Comparison of ENCODE assay signal across 1 cellular context in the genomic region with DNA sequence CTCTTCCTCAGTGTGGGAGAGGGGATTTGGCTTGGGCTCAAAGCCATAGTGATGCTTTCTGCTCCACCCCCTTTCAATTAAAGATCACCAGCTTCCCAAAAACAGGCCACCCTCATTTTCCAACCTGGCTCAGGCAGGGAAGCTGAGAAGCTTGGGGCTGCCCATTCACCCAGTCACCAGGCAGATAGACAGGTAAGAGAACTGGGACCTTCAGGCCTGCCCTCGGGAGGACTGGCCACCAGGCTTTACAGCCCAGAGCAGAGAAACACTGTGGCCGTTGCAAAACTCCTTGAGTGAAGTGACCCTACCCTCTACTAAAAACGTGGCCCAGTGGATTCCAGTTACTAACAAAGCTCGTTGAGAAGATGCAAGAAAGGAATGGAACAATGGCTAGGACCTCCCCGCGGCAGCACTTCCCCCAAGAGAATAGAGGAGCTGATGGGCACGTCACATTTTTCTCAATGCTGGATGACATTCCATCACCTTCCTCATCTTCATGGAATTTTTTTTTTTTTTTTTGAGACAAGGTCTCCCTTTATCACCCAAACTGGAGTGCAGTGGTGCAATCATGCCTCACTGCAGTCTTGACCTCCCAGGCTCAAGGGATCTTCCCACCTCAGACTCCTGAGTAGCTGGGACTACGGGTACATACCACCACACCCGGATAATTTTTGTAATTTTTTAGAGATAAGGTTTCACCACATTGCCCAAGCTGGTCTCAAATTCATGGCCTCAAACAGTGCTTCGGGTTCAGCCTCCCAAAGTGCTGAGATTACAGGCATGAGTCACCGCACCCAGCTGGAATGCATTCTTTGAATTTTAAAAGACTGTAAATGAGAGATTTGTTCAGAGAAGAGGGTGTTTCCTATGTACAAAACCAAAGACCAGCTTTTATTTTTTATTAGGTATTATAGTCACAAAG.
TF ChIP-seq lines count a peak whose summit lies in the region.

No MANE protein-coding gene starts in this region.

TF ChIP-seq in HEK293, 187 proteins besides CTCF, POLR2A, EP300 and RAD21 (continued from another document and continues in another):
- TF ChIP-seq, protein P1, sequence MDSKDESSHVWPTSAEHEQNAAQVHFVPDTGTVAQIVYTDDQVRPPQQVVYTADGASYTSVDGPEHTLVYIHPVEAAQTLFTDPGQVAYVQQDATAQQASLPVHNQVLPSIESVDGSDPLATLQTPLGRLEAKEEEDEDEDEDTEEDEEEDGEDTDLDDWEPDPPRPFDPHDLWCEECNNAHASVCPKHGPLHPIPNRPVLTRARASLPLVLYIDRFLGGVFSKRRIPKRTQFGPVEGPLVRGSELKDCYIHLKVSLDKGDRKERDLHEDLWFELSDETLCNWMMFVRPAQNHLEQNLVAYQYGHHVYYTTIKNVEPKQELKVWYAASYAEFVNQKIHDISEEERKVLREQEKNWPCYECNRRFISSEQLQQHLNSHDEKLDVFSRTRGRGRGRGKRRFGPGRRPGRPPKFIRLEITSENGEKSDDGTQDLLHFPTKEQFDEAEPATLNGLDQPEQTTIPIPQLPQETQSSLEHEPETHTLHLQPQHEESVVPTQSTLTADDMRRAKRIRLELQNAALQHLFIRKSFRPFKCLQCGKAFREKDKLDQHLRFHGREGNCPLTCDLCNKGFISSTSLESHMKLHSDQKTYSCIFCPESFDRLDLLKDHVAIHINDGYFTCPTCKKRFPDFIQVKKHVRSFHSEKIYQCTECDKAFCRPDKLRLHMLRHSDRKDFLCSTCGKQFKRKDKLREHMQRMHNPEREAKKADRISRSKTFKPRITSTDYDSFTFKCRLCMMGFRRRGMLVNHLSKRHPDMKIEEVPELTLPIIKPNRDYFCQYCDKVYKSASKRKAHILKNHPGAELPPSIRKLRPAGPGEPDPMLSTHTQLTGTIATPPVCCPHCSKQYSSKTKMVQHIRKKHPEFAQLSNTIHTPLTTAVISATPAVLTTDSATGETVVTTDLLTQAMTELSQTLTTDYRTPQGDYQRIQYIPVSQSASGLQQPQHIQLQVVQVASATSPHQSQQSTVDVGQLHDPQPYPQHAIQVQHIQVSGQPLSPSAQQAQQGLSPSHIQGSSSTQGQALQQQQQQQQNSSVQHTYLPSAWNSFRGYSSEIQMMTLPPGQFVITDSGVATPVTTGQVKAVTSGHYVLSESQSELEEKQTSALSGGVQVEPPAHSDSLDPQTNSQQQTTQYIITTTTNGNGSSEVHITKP (tag by site-specific recombination; IDR thresholded peaks at IDR 0.05): peak; percentile 59
- TF ChIP-seq, protein P2, sequence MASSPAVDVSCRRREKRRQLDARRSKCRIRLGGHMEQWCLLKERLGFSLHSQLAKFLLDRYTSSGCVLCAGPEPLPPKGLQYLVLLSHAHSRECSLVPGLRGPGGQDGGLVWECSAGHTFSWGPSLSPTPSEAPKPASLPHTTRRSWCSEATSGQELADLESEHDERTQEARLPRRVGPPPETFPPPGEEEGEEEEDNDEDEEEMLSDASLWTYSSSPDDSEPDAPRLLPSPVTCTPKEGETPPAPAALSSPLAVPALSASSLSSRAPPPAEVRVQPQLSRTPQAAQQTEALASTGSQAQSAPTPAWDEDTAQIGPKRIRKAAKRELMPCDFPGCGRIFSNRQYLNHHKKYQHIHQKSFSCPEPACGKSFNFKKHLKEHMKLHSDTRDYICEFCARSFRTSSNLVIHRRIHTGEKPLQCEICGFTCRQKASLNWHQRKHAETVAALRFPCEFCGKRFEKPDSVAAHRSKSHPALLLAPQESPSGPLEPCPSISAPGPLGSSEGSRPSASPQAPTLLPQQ (tag by site-specific recombination; IDR thresholded peaks at IDR 0.05): 0 out of 2 replicates have a peak, but pooled peaks have one; percentile 26
- TF ChIP-seq MYNN (tag by site-specific recombination; IDR thresholded peaks at IDR 0.05; ENCODE audit: borderline replicate concordance): no peak
- no peak for TF ChIP-seq ZNF184 (tag by site-specific recombination; IDR thresholded peaks at IDR 0.05)
- TF ChIP-seq ZBTB7A (tag by site-specific recombination; IDR thresholded peaks at IDR 0.05; ENCODE audit: low read depth): no peak
- TF ChIP-seq ZNF555 (tag by site-specific recombination; conservative IDR thresholded peaks at IDR 0.05): no peak
- no peak; the same call in none of the 2 replicates for TF ChIP-seq ZEB2 (tag by site-specific recombination; IDR thresholded peaks at IDR 0.05)
- TF ChIP-seq ZNF24 (tag by site-specific recombination; IDR thresholded peaks at IDR 0.05): no peak
- TF ChIP-seq ZNF140 (tag by site-specific recombination; IDR thresholded peaks at IDR 0.05): no peak
- TF ChIP-seq ZNF654 (tag by site-specific recombination; IDR thresholded peaks at IDR 0.05; ENCODE audit: low read depth): no peak
- peak; percentile 58; the same call in 1 of the 2 replicates for TF ChIP-seq INSM2 (tag by site-specific recombination; IDR thresholded peaks at IDR 0.05)
- TF ChIP-seq KLF10 (tag by site-specific recombination; IDR thresholded peaks at IDR 0.05): peak; percentile 57
- TF ChIP-seq HOXD13 (CRISPR knock-in tag; IDR thresholded peaks at IDR 0.05; ENCODE audit: borderline replicate concordance): no peak
- TF ChIP-seq FEZF1 (tag by site-specific recombination; IDR thresholded peaks at IDR 0.05): no peak
- no peak for TF ChIP-seq KLF9 (tag by site-specific recombination; IDR thresholded peaks at IDR 0.05; ENCODE audit: low read depth)
- TF ChIP-seq ZNF677 (tag by site-specific recombination; IDR thresholded peaks at IDR 0.05): no peak
- TF ChIP-seq ZNF596 (tag by site-specific recombination; IDR thresholded peaks at IDR 0.05): no peak
- TF ChIP-seq BCL11A (tag by site-specific recombination; IDR thresholded peaks at IDR 0.05; ENCODE audit: low read depth): no peak
- no peak for TF ChIP-seq PRDM1 (tag by site-specific recombination; IDR thresholded peaks at IDR 0.05)
- TF ChIP-seq ZNF561 (tag by site-specific recombination; IDR thresholded peaks at IDR 0.05; ENCODE audit: borderline replicate concordance): no peak
- TF ChIP-seq, protein P3, sequence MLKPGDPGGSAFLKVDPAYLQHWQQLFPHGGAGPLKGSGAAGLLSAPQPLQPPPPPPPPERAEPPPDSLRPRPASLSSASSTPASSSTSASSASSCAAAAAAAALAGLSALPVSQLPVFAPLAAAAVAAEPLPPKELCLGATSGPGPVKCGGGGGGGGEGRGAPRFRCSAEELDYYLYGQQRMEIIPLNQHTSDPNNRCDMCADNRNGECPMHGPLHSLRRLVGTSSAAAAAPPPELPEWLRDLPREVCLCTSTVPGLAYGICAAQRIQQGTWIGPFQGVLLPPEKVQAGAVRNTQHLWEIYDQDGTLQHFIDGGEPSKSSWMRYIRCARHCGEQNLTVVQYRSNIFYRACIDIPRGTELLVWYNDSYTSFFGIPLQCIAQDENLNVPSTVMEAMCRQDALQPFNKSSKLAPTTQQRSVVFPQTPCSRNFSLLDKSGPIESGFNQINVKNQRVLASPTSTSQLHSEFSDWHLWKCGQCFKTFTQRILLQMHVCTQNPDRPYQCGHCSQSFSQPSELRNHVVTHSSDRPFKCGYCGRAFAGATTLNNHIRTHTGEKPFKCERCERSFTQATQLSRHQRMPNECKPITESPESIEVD (tag by site-specific recombination; IDR thresholded peaks at IDR 0.05): 0 out of 2 replicates have a peak, but pooled peaks have one; percentile 26
- no peak for TF ChIP-seq YY1 (tag by site-specific recombination; IDR thresholded peaks at IDR 0.05)
- peak; percentile 61 for TF ChIP-seq ZNF660 (tag by site-specific recombination; IDR thresholded peaks at IDR 0.05)
- TF ChIP-seq ATF2 (tag by site-specific recombination; IDR thresholded peaks at IDR 0.05; ENCODE audit: low read depth): no peak
- no peak for TF ChIP-seq SP3 (tag by site-specific recombination; IDR thresholded peaks at IDR 0.05)
- TF ChIP-seq GLIS1 (tag by site-specific recombination; IDR thresholded peaks at IDR 0.05): peak; percentile 73
- no peak for TF ChIP-seq ZNF514 (tag by site-specific recombination; IDR thresholded peaks at IDR 0.05)
- TF ChIP-seq ZNF623 (tag by site-specific recombination; IDR thresholded peaks at IDR 0.05): no peak
- no peak for TF ChIP-seq ZNF416 (tag by site-specific recombination; IDR thresholded peaks at IDR 0.05)
- TF ChIP-seq ZNF621 (tag by site-specific recombination; IDR thresholded peaks at IDR 0.05): no peak
- peak; percentile 31; the same call in 1 of the 2 replicates for TF ChIP-seq ZIC2 (tag by site-specific recombination; IDR thresholded peaks at IDR 0.05)
- TF ChIP-seq ZNF335 (tag by site-specific recombination; conservative IDR thresholded peaks at IDR 0.05): no peak
- TF ChIP-seq ZNF266 (tag by site-specific recombination; IDR thresholded peaks at IDR 0.05; ENCODE audit: low read depth): no peak
- no peak for TF ChIP-seq ZNF610 (tag by site-specific recombination; IDR thresholded peaks at IDR 0.05; ENCODE audit: borderline replicate concordance)
- no peak for TF ChIP-seq SALL2 (tag by site-specific recombination; IDR thresholded peaks at IDR 0.05; ENCODE audit: borderline replicate concordance)
- no peak for TF ChIP-seq ZNF37A (tag by site-specific recombination; IDR thresholded peaks at IDR 0.05)
- TF ChIP-seq ZNF132 (tag by site-specific recombination; IDR thresholded peaks at IDR 0.05; ENCODE audit: borderline replicate concordance): no peak
- no peak for TF ChIP-seq ZFP69B (tag by site-specific recombination; IDR thresholded peaks at IDR 0.05)
- TF ChIP-seq ZNF48 (tag by site-specific recombination; IDR thresholded peaks at IDR 0.05): no peak
- no peak for TF ChIP-seq ZSCAN30 (tag by site-specific recombination; IDR thresholded peaks at IDR 0.05)
- TF ChIP-seq ZNF830 (tag by site-specific recombination; IDR thresholded peaks at IDR 0.05; ENCODE audit: low read depth): no peak
- TF ChIP-seq ZNF324 (tag by site-specific recombination; IDR thresholded peaks at IDR 0.05): no peak
- no peak for TF ChIP-seq ZNF423 (tag by site-specific recombination; IDR thresholded peaks at IDR 0.05)
- TF ChIP-seq ZNF311 (tag by site-specific recombination; IDR thresholded peaks at IDR 0.05; ENCODE audit: borderline replicate concordance): no peak
- TF ChIP-seq ZNF549 (tag by site-specific recombination; IDR thresholded peaks at IDR 0.05): no peak
- no peak for TF ChIP-seq ZNF548 (tag by site-specific recombination; IDR thresholded peaks at IDR 0.05)
- TF ChIP-seq ZNF18 (tag by site-specific recombination; IDR thresholded peaks at IDR 0.05): no peak
- TF ChIP-seq OVOL3 (tag by site-specific recombination; IDR thresholded peaks at IDR 0.05): no peak
- TF ChIP-seq ZNF785 (tag by site-specific recombination; IDR thresholded peaks at IDR 0.05): no peak
- no peak for TF ChIP-seq ZNF530 (tag by site-specific recombination; IDR thresholded peaks at IDR 0.05; ENCODE audit: low read depth)
- TF ChIP-seq SP2 (tag by site-specific recombination; IDR thresholded peaks at IDR 0.05): no peak
- TF ChIP-seq, protein P4, sequence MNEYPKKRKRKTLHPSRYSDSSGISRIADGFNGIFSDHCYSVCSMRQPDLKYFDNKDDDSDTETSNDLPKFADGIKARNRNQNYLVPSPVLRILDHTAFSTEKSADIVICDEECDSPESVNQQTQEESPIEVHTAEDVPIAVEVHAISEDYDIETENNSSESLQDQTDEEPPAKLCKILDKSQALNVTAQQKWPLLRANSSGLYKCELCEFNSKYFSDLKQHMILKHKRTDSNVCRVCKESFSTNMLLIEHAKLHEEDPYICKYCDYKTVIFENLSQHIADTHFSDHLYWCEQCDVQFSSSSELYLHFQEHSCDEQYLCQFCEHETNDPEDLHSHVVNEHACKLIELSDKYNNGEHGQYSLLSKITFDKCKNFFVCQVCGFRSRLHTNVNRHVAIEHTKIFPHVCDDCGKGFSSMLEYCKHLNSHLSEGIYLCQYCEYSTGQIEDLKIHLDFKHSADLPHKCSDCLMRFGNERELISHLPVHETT (tag by site-specific recombination; IDR thresholded peaks at IDR 0.05): no peak
